1 cellular context compared by ENCODE assay signal in genomic region chr18:34659579-34660517, GRCh38.
TF ChIP-seq lines count a peak whose summit lies in the region.

No MANE protein-coding gene starts in this region.

TF ChIP-seq in HEK293, 187 proteins besides CTCF, POLR2A, EP300 and RAD21 (continued from another document):
- TF ChIP-seq ZNF302 (tag by site-specific recombination; IDR thresholded peaks at IDR 0.05; ENCODE audit: low read depth) = no peak
- TF ChIP-seq PRDM2 (tag by site-specific recombination; IDR thresholded peaks at IDR 0.05; ENCODE audit: borderline replicate concordance) = no peak
- TF ChIP-seq ZNF366 (tag by site-specific recombination; conservative IDR thresholded peaks at IDR 0.05) = peak; percentile 60
- no peak for TF ChIP-seq ATF2 (tag by site-specific recombination; IDR thresholded peaks at IDR 0.05; ENCODE audit: low read depth)
- peak; percentile 63; the same call in 1 of the 2 replicates for TF ChIP-seq ZEB2 (tag by site-specific recombination; IDR thresholded peaks at IDR 0.05)
- peak; percentile 19; the same call in 1 of the 2 replicates for TF ChIP-seq ZNF660 (tag by site-specific recombination; IDR thresholded peaks at IDR 0.05)
- no peak for TF ChIP-seq ZNF394 (tag by site-specific recombination; IDR thresholded peaks at IDR 0.05; ENCODE audit: borderline replicate concordance)
- TF ChIP-seq TSHZ1 (tag by site-specific recombination; IDR thresholded peaks at IDR 0.05; ENCODE audit: borderline replicate concordance) = 0 out of 2 replicates have a peak, but pooled peaks have one; percentile 39
- TF ChIP-seq KLF16 (tag by site-specific recombination; IDR thresholded peaks at IDR 0.05) = no peak
- TF ChIP-seq OVOL3 (tag by site-specific recombination; IDR thresholded peaks at IDR 0.05) = peak; percentile 66; the same call in 1 of the 2 replicates
- TF ChIP-seq ZNF645 (tag by site-specific recombination; IDR thresholded peaks at IDR 0.05) = no peak
- TF ChIP-seq ZSCAN4 (tag by site-specific recombination; IDR thresholded peaks at IDR 0.05) = peak; percentile 82
- TF ChIP-seq ZNF580 (tag by site-specific recombination; IDR thresholded peaks at IDR 0.05) = no peak
- peak; percentile 33; the same call in 1 of the 2 replicates for TF ChIP-seq ZBTB8A (tag by site-specific recombination; IDR thresholded peaks at IDR 0.05)
- 0 out of 2 replicates have a peak, but pooled peaks have one; percentile 10 for TF ChIP-seq GLIS1 (tag by site-specific recombination; IDR thresholded peaks at IDR 0.05)
